In the genomic region with DNA sequence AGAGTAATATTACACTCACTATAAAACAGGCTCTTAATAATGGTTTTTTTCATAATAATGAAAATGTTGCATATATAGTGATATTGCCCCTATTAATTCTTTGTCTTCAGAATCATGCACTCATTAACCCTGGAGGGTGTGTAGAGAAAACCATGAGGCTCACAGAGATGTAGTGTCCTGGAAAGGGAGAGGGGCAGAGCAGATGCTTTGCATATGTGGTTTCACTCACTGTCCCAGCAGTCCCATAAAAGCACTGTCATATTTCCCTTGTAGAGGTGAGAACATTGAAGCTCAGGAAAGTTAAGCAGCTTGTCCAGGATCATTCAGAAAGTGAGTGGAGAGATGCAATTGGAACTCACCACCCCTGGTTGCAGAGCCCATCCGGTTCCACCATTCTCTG, we compare ENCODE assay signal across 15 cellular contexts.
A peak's percentile ranks its signal among the peaks of the same experiment; 100 is the strongest.
DNase-seq lines count a peak whose midpoint lies in the region; ATAC-seq and TF ChIP-seq lines count a peak whose summit lies in the region.
"Had no signal": no experiment of that assay in that cellular context is flagged by ENCODE, and none has a peak within 500 bp of the region (broad histone marks: within the 10 kb centered on the region; RNA-seq: fewer than 3 reads in every experiment).

No MANE protein-coding gene starts in this region.

- H3K4me3 Mint-ChIP-seq in activated T-cell treated with anti-CD3 and anti-CD28 coated beads, Interleukin-2, amount 50 U/mL, for 72 hours: no peak overlapping the region
- H3K4me3 Mint-ChIP-seq: activated T-helper 1 cell treated with anti-CD3 and anti-CD28 coated beads, Interleukin-12 subunit alpha, Interleukin-12 subunit beta, Interleukin-2, Interleukin-4 antibody, amounts not matched to agents 30 ng/mL and 10 ng/mL and 1 ng/mL, durations not matched to agents 14 hours and 24 hours and 36 hours; nephron had no signal

- H3K4me1 Mint-ChIP-seq in activated T-cell treated with anti-CD3 and anti-CD28 coated beads, Interleukin-2, amount 50 U/mL, for 72 hours (ENCODE audit: low read depth): peaks cover 34% of the 10 kb centered on the region

- H3K36me3 Mint-ChIP-seq in activated T-cell treated with anti-CD3 and anti-CD28 coated beads, Interleukin-2, amount 50 U/mL, for 72 hours (ENCODE audit: insufficient read depth in 2 of 2): no peaks in the 10 kb centered on the region

- H3K4me3 ChIP-seq in GM12865 (ENCODE audit: low read depth, low read length): no peak overlapping the region
- H3K4me3 ChIP-seq: skin epidermis had no signal

- H3K27ac Mint-ChIP-seq in activated T-cell treated with anti-CD3 and anti-CD28 coated beads, Interleukin-2, amount 50 U/mL, for 72 hours: no peak overlapping the region
- H3K27ac Mint-ChIP-seq: activated T-helper 1 cell treated with anti-CD3 and anti-CD28 coated beads, Interleukin-12 subunit alpha, Interleukin-12 subunit beta, Interleukin-2, Interleukin-4 antibody, amounts not matched to agents 30 ng/mL and 10 ng/mL and 1 ng/mL, durations not matched to agents 14 hours and 24 hours and 36 hours had no signal

- ATAC-seq in GM19452 (IDR thresholded peaks at IDR 0.05; ENCODE audit: unreplicated experiment): peak; percentile 62
- ATAC-seq in HG02798 (IDR thresholded peaks at IDR 0.05; ENCODE audit: poor library complexity, unreplicated experiment): peak; percentile 78
- peak; percentile 50 for ATAC-seq in HG03575 (IDR thresholded peaks at IDR 0.05; ENCODE audit: extremely low read depth, insufficient number of reproducible peaks, low FRiP score, unreplicated experiment)
- ATAC-seq in activated T-cell treated with anti-CD3 and anti-CD28 coated beads, Interleukin-2, amount 50 U/mL, for 72 hours (replicated peaks in 1 of 2): no peak
- ATAC-seq: left colon had no signal

- TF ChIP-seq CTCF in GM12865 (IDR thresholded peaks at IDR 0.05; ENCODE audit: insufficient read depth, low read depth, low read length, missing control alignments): no peak

- H3K9me3 Mint-ChIP-seq in activated T-cell treated with anti-CD3 and anti-CD28 coated beads, Interleukin-2, amount 50 U/mL, for 72 hours: no peaks in the 10 kb centered on the region
- H3K9me3 Mint-ChIP-seq: activated T-helper 1 cell treated with anti-CD3 and anti-CD28 coated beads, Interleukin-12 subunit alpha, Interleukin-12 subunit beta, Interleukin-2, Interleukin-4 antibody, amounts not matched to agents 30 ng/mL and 10 ng/mL and 1 ng/mL, durations not matched to agents 14 hours and 24 hours and 36 hours; nephron had no signal

- no peaks in the 10 kb centered on the region for H3K27me3 Mint-ChIP-seq in activated T-cell treated with anti-CD3 and anti-CD28 coated beads, Interleukin-2, amount 50 U/mL, for 72 hours (ENCODE audit: low read depth)

- DNase-seq in GM12865 (ENCODE audit: low read depth) (peak; percentile 45), T-helper 2 cell (no peak)
- no peak for DNase-seq in activated CD8-positive, alpha-beta memory T cell treated with anti-CD3 and anti-CD28 coated beads for 24 hours
- no peak for DNase-seq in activated T-cell treated with anti-CD3 and anti-CD28 coated beads, Interleukin-2, amount 50 U/mL, for 72 hours
- no peak for DNase-seq in activated naive CD4-positive, alpha-beta T cell treated with Interleukin-2 at 50 U/mL for 16 hours
- DNase-seq: activated CD4-positive, alpha-beta T cell treated with anti-CD3 and anti-CD28 coated beads for 1 hour; KG1; left colon; NCI-H2029 treated with DMSO at 0.1 percent for 48 hours had no signal

Comparison
In these comparisons a context has a peak if more than half of its experiments do, and no peak if none do; other contexts are left out.
1. ATAC-seq: peak in GM19452 (single experiment), HG02798 (single experiment) and HG03575 (single experiment); none in activated T-cell treated with anti-CD3 and anti-CD28 coated beads, Interleukin-2, amount 50 U/mL, for 72 hours (0 of 2).